ENCODE assay signal across 9 cellular contexts in genomic region chr11:58675344-58676155, GRCh38. TPM values are rescaled to one million over a fixed set of nuclear protein-coding genes. Genes with fewer than 3 reads are reported as not detected.
DNase-seq lines count a peak whose midpoint lies in the region; ATAC-seq and TF ChIP-seq lines count a peak whose summit lies in the region.
"Had no signal": no experiment of that assay in that cellular context is flagged by ENCODE, and none has a peak within 500 bp of the region (broad histone marks: within the 10 kb centered on the region; RNA-seq: fewer than 3 reads in every experiment).

No MANE protein-coding gene starts in this region.

- no peak overlapping the region for H3K4me2 ChIP-seq in trophoblast cell (ENCODE audit: low read length)

- no peaks in the 10 kb centered on the region for H3K9me3 Mint-ChIP-seq in type B pancreatic cell

- no peaks in the 10 kb centered on the region for H3K79me1 ChIP-seq in trophoblast cell (ENCODE audit: low read length)

- WGBS in trophoblast cell (ENCODE audit: extremely low coverage, insufficient coverage, insufficient read length): no CpG with 5 or more reads among the region's 13 CpGs

- no peaks in the 10 kb centered on the region for H3K27me3 ChIP-seq in trophoblast cell (ENCODE audit: insufficient read depth, low read length)

- peak; percentile 86 for ATAC-seq in GM19452 (IDR thresholded peaks at IDR 0.05; ENCODE audit: unreplicated experiment)

- H2BK12ac ChIP-seq in trophoblast cell (ENCODE audit: low read length): no peak overlapping the region

- H3K4ac ChIP-seq in trophoblast cell (ENCODE audit: low read depth, low read length): no peak overlapping the region

- H4K12ac ChIP-seq in trophoblast cell (ENCODE audit: low read depth, low read length): no peak overlapping the region

- H3K27me3 Mint-ChIP-seq in type B pancreatic cell: no peaks in the 10 kb centered on the region

- no peak overlapping the region for H3K9ac ChIP-seq in trophoblast cell (ENCODE audit: low read length)

- H2BK120ac ChIP-seq in trophoblast cell (ENCODE audit: insufficient read depth, low read length, poor library complexity): no peak overlapping the region

- H4K91ac ChIP-seq in trophoblast cell (ENCODE audit: low read depth, low read length): no peak overlapping the region

- H3K18ac ChIP-seq in trophoblast cell (ENCODE audit: low read length): no peak overlapping the region

- no peak overlapping the region for H3K4me3 ChIP-seq in trophoblast cell (ENCODE audit: low read depth, low read length)

- DNase-seq in DMS114 treated with DMSO at 0.1 percent for 48 hours (lab: John Stamatoyannopoulos, UW; ENCODE audit: unreplicated experiment): peak; percentile 25
- DNase-seq in HK-2 (ENCODE audit: unreplicated experiment): peak; percentile 60
- peak; percentile 74 for DNase-seq in RWPE1 (ENCODE audit: low spot score)
- DNase-seq in activated T-helper 9 cell treated with anti-CD3 and anti-CD28 coated beads, Interleukin-2, amount 50 U/mL, for 16 hours (ENCODE audit: low read depth): peak; percentile 61
- peak; percentile 79 for DNase-seq in germinal center (ENCODE audit: low spot score)
- peak; percentile 64 to 82 for DNase-seq in trophoblast cell
- peak; percentile 78 for DNase-seq in type B pancreatic cell (ENCODE audit: extremely low spot score, unreplicated experiment)

- H3K9me3 ChIP-seq in trophoblast cell (ENCODE audit: insufficient read depth, low read depth, low read length): peaks cover 8% of the 10 kb centered on the region

- no peak overlapping the region for H3K27ac ChIP-seq in RWPE1
- no peak overlapping the region for H3K27ac ChIP-seq in trophoblast cell (ENCODE audit: low read depth, low read length)

- H3K4me1 ChIP-seq in trophoblast cell (ENCODE audit: control insufficient read depth in 1 of 2, insufficient read depth in 2 of 2, low read length in 2 of 2): no peaks in the 10 kb centered on the region

- CTCF ChIA-PET in RWPE1 (lab: Yijun Ruan, JAX): no interaction called here

- no peak overlapping the region for H3K14ac ChIP-seq in trophoblast cell (ENCODE audit: low read length)

- H2AK5ac ChIP-seq in trophoblast cell (ENCODE audit: low read length): no peak overlapping the region

- H3K36me3 Mint-ChIP-seq in type B pancreatic cell: no peaks in the 10 kb centered on the region

- no peak overlapping the region for H2AFZ ChIP-seq in trophoblast cell (ENCODE audit: insufficient read depth, low read length, poor library complexity)

- TF ChIP-seq CTCF in RWPE1 (conservative IDR thresholded peaks at IDR 0.05; ENCODE audit: low read depth) (peak; percentile 94), type B pancreatic cell (conservative IDR thresholded peaks at IDR 0.05) (peak; percentile 91)

- H3K23ac ChIP-seq in trophoblast cell (ENCODE audit: low read length): no peak overlapping the region

- POLR2A ChIA-PET in RWPE1 (lab: Yijun Ruan, JAX; ENCODE audit: low non-redundant PET): no interaction called here

- H3K4me1 Mint-ChIP-seq in type B pancreatic cell (ENCODE audit: unreplicated experiment): no peaks in the 10 kb centered on the region

- no peak overlapping the region for H4K8ac ChIP-seq in trophoblast cell (ENCODE audit: low read depth, low read length)

- H3K4me3 Mint-ChIP-seq in type B pancreatic cell: no peak overlapping the region

- H3K27ac Mint-ChIP-seq in type B pancreatic cell: no peak overlapping the region

- H3K36me3 ChIP-seq in trophoblast cell (ENCODE audit: control insufficient read depth in 1 of 2, insufficient read depth in 2 of 2, low read length in 2 of 2): no peaks in the 10 kb centered on the region

- H2BK5ac ChIP-seq in trophoblast cell (ENCODE audit: low read depth, low read length, poor library complexity): no peak overlapping the region

- no peaks in the 10 kb centered on the region for H3K79me2 ChIP-seq in trophoblast cell (ENCODE audit: control insufficient read depth, insufficient read depth, low read length, poor library complexity)

RNA-seq across cellular contexts. Expression of gene CNTF, which starts 53.1 kb away (rescaled TPM):
- 0.63 and 0.90 TPM in 2 replicates for polyA plus RNA-seq in trophoblast cell (2013)
- total RNA-seq in type B pancreatic cell (ENCODE audit: low replicate concordance): 1.6 and 2.0 TPM in 2 replicates

RNA-seq across cellular contexts. Expression of gene GLYAT, which starts 56.2 kb away (rescaled TPM):
- polyA plus RNA-seq in trophoblast cell (2013): 0.16 and 0.47 TPM in 2 replicates
- 1.6 TPM in 1 of 2 replicates, not detected in the other for total RNA-seq in type B pancreatic cell (ENCODE audit: low replicate concordance)
- total RNA-seq: glomerular endothelial cell had no signal

Comparison
In these comparisons a context has a peak if more than half of its experiments do, and no peak if none do; other contexts are left out.
1. DNase-seq: peak in every context shown above with its lines; median percentile 79 in germinal center; 78 in type B pancreatic cell; 74 in RWPE1; 73 in trophoblast cell; 61 in activated T-helper 9 cell treated with anti-CD3 and anti-CD28 coated beads, Interleukin-2, amount 50 U/mL, for 16 hours; 60 in HK-2; 25 in DMS114 treated with DMSO at 0.1 percent for 48 hours.